In the genomic region with DNA sequence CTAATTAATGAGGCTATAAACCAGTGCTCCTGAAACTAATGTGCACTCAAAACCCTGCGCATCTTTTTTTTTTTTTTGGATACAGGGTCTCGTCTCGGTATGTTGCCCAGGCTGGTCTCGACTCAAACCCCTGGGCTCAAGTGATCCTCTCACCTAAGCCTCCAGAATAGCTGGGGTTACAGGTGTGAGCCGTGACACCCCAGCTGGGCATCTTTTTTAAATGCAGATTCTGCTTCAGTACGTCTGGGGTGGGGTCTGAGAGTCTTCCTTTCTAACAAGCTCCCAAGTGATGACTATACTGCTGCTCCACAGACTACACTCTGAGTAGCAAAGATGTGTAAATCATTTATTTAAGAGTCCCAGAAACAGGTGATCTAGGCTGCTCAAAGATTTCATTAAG, we compare ENCODE assay signal across 1 cellular context.
TF ChIP-seq lines count a peak whose summit lies in the region.

No MANE protein-coding gene starts in this region.

TF ChIP-seq in HCT116, 20 proteins besides CTCF, POLR2A, EP300 and RAD21:
- TF ChIP-seq, protein P1, sequence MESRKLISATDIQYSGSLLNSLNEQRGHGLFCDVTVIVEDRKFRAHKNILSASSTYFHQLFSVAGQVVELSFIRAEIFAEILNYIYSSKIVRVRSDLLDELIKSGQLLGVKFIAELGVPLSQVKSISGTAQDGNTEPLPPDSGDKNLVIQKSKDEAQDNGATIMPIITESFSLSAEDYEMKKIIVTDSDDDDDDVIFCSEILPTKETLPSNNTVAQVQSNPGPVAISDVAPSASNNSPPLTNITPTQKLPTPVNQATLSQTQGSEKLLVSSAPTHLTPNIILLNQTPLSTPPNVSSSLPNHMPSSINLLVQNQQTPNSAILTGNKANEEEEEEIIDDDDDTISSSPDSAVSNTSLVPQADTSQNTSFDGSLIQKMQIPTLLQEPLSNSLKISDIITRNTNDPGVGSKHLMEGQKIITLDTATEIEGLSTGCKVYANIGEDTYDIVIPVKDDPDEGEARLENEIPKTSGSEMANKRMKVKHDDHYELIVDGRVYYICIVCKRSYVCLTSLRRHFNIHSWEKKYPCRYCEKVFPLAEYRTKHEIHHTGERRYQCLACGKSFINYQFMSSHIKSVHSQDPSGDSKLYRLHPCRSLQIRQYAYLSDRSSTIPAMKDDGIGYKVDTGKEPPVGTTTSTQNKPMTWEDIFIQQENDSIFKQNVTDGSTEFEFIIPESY (IDR thresholded peaks at IDR 0.05; ENCODE audit: extremely low read depth, insufficient replicate concordance, low read length), result no peak
- no peak for TF ChIP-seq MAX (IDR thresholded peaks at IDR 0.05)
- no peak for TF ChIP-seq YY1 (IDR thresholded peaks at IDR 0.05; ENCODE audit: extremely low read depth, insufficient replicate concordance, low read depth, low read length)
- TF ChIP-seq FOSL1 (IDR thresholded peaks at IDR 0.05; ENCODE audit: low read depth), result no peak
TF ChIP-seq in HCT116: peak in this region for 0.
